Comparison of ENCODE assay signal across 18 cellular contexts in the genomic region with DNA sequence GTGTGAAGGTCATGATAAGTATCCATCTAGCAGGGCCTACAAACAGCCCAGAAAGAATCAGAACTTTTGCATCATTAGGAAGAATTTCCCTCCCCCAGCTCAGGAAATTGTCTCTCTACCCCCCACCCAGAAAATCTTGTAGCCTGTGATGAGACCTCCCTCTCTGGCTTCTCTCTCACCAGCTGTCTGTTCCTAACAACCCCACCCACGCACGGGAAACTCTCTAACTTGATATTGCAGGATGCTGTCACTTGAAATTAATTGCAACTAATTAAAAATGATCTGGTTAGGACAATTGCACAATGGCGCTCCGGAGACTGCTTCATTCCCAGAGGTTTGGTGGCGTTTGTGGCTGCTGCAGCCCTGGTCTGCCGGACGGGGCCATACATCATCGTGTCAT.
"Had no signal": no experiment of that assay in that cellular context is flagged by ENCODE, and none has a peak within 500 bp of the region (broad histone marks: within the 10 kb centered on the region; RNA-seq: fewer than 3 reads in every experiment).

No MANE protein-coding gene starts in this region.

- H3K9me3 ChIP-seq: lower lobe of right lung, neutrophil, right atrium auricular region, upper lobe of right lung had no signal

- H3K27ac ChIP-seq: lower lobe of right lung, neutrophil, right atrium auricular region, upper lobe of right lung had no signal

- H3K36me3 Mint-ChIP-seq: activated CD8-positive, alpha-beta memory T cell treated with anti-CD3 and anti-CD28 coated beads, Interleukin-2, amount 10 ng/mL, durations not matched to agents 7 days and 5 days; activated naive CD4-positive, alpha-beta T cell treated with anti-CD3 and anti-CD28 coated beads, Interleukin-2, amount 50 U/mL, for 24 hours; brain had no signal

- H3K4me2 ChIP-seq: smooth muscle cell had no signal

- H3K27me3 ChIP-seq: right atrium auricular region, upper lobe of right lung had no signal

- H3K4me3 ChIP-seq: lower lobe of right lung, right atrium auricular region, smooth muscle cell, upper lobe of right lung had no signal

- ATAC-seq: activated CD8-positive, alpha-beta memory T cell treated with anti-CD3 and anti-CD28 coated beads, Interleukin-2, amount 10 ng/mL, durations not matched to agents 7 days and 5 days; upper lobe of right lung had no signal

- H3K4me1 Mint-ChIP-seq: activated CD8-positive, alpha-beta memory T cell treated with anti-CD3 and anti-CD28 coated beads, Interleukin-2, amount 10 ng/mL, durations not matched to agents 7 days and 5 days; activated naive CD4-positive, alpha-beta T cell treated with anti-CD3 and anti-CD28 coated beads, Interleukin-2, amount 50 U/mL, for 24 hours had no signal

- DNase-seq: activated CD8-positive, alpha-beta memory T cell treated with anti-CD3 and anti-CD28 coated beads, Interleukin-2, amount 10 ng/mL, durations not matched to agents 7 days and 5 days; activated effector memory CD4-positive, alpha-beta T cell treated with Interleukin-2 at 50 U/mL for 16 hours; activated T-cell treated with anti-CD3 and anti-CD28 coated beads, Interleukin-2, amount 50 U/mL, for 24 hours; amniotic stem cell; dermis blood vessel endothelial cell; erythroblast; hippocampal formation; lower lobe of right lung; stimulated activated CD4-positive, alpha-beta T cell treated with anti-CD3 and anti-CD28 coated beads, Interleukin-1b, Interleukin-23, amount 100 ng/mL, for 48 hours; stimulated activated naive CD4-positive, alpha-beta T cell; substantia nigra; upper lobe of right lung had no signal

- H3K36me3 ChIP-seq: lower lobe of right lung, neutrophil, right atrium auricular region, upper lobe of right lung had no signal

- H3K27ac Mint-ChIP-seq: activated CD8-positive, alpha-beta memory T cell treated with anti-CD3 and anti-CD28 coated beads, Interleukin-2, amount 10 ng/mL, durations not matched to agents 7 days and 5 days; activated naive CD4-positive, alpha-beta T cell treated with anti-CD3 and anti-CD28 coated beads, Interleukin-2, amount 50 U/mL, for 24 hours; activated T-cell treated with anti-CD3 and anti-CD28 coated beads, Interleukin-2, amount 50 U/mL, for 24 hours; mesothelial cell of epicardium had no signal

- H3K4me3 Mint-ChIP-seq: activated CD8-positive, alpha-beta memory T cell treated with anti-CD3 and anti-CD28 coated beads, Interleukin-2, amount 10 ng/mL, durations not matched to agents 7 days and 5 days; activated naive CD4-positive, alpha-beta T cell treated with anti-CD3 and anti-CD28 coated beads, Interleukin-2, amount 50 U/mL, for 24 hours; activated T-cell treated with anti-CD3 and anti-CD28 coated beads, Interleukin-2, amount 50 U/mL, for 24 hours; mesothelial cell of epicardium had no signal

- H3K4me1 ChIP-seq: right atrium auricular region had no signal
